In genomic region chr15:96130734-96131133, GRCh38 we compare ENCODE assay signal across 21 cellular contexts.
"Had no signal": no experiment of that assay in that cellular context is flagged by ENCODE, and none has a peak within 500 bp of the region (broad histone marks: within the 10 kb centered on the region; RNA-seq: fewer than 3 reads in every experiment).

No MANE protein-coding gene starts in this region.

- H3K27ac ChIP-seq: adrenal gland, PC-9 had no signal

- H3K4me1 ChIP-seq: adrenal gland had no signal

- H3K4me2 ChIP-seq: PC-9 had no signal

- ATAC-seq: activated CD4-positive, CD25-positive, alpha-beta regulatory T cell treated with anti-CD3 and anti-CD28 coated beads, Interleukin-2, amount 50 U/mL, for 24 hours; activated CD8-positive, alpha-beta T cell treated with anti-CD3 and anti-CD28 coated beads for 36 hours; activated T-cell treated with anti-CD3 and anti-CD28 coated beads, Interleukin-2, amount 50 U/mL, for 72 hours had no signal

- H3K36me3 ChIP-seq: adrenal gland had no signal

- H3K27me3 ChIP-seq: adrenal gland had no signal

- H3K9me3 ChIP-seq: adrenal gland had no signal

- DNase-seq: activated CD4-positive, alpha-beta T cell treated with anti-CD3 and anti-CD28 coated beads for 4 hours; activated CD8-positive, alpha-beta memory T cell treated with anti-CD3 and anti-CD28 coated beads, Interleukin-2, amount 50 U/mL, for 4 hours; activated CD8-positive, alpha-beta T cell treated with anti-CD3 and anti-CD28 coated beads for 36 hours; activated gamma-delta T cell treated with Interleukin-2 at 50 U/mL for 16 hours; activated naive CD4-positive, alpha-beta T cell treated with anti-CD3 and anti-CD28 coated beads, Interleukin-2, amount 50 U/mL, for 16 hours; activated naive CD8-positive, alpha-beta T cell treated with anti-CD3 and anti-CD28 coated beads, Interleukin-2, amount 10 ng/mL, durations not matched to agents 7 days and 5 days; activated T-cell treated with anti-CD3 and anti-CD28 coated beads, Interleukin-2, amount 50 U/mL, for 72 hours; adrenal gland; anterior cingulate cortex; cerebellar nuclear complex; Karpas-422; MV-4-11; NCI-H1105 treated with DMSO at 0.1 percent for 48 hours; NCI-H146; NCI-H187 treated with DMSO at 0.1 percent for 48 hours; NCI-H2081 treated with DMSO at 0.1 percent for 48 hours; NCI-H446; NCI-H524; PC-9; SHP77 treated with DMSO at 0.1 percent for 48 hours had no signal

- H3K4me3 ChIP-seq: adrenal gland, PC-9 had no signal

- H2AFZ ChIP-seq: PC-9 had no signal
